In genomic region chr5:73797142-73797530, GRCh38 we compare ENCODE assay signal across 16 cellular contexts.
DNase-seq lines count a peak whose midpoint lies in the region; ATAC-seq and TF ChIP-seq lines count a peak whose summit lies in the region.
"Had no signal": no experiment of that assay in that cellular context is flagged by ENCODE, and none has a peak within 500 bp of the region (broad histone marks: within the 10 kb centered on the region; RNA-seq: fewer than 3 reads in every experiment).

No MANE protein-coding gene starts in this region.

- H3K4me1 Mint-ChIP-seq in activated CD4-positive, alpha-beta T cell treated with anti-CD3 and anti-CD28 coated beads, Interleukin-2, amount 10 ng/mL, durations not matched to agents 24 days and 14 days: peaks cover 6% of the 10 kb centered on the region

- H2AFZ ChIP-seq in hepatocyte: no peak overlapping the region

- no peak overlapping the region for H3K4me2 ChIP-seq in hepatocyte

- no peaks in the 10 kb centered on the region for H3K9me2 ChIP-seq in hepatocyte (replicated peaks; ENCODE audit: insufficient read depth)

- H3K9me3 Mint-ChIP-seq in activated CD4-positive, alpha-beta T cell treated with anti-CD3 and anti-CD28 coated beads, Interleukin-2, amount 10 ng/mL, durations not matched to agents 24 days and 14 days: no peaks in the 10 kb centered on the region
- H3K9me3 Mint-ChIP-seq: WTC11 had no signal

- H3K36me3 ChIP-seq in left ventricle myocardium inferior: no peaks in the 10 kb centered on the region
- H3K36me3 ChIP-seq in adipocyte (ENCODE audit: control insufficient read depth, insufficient read depth, low read length, severe bottlenecking): no peaks in the 10 kb centered on the region
- no peaks in the 10 kb centered on the region for H3K36me3 ChIP-seq in hepatocyte (replicated peaks; ENCODE audit: insufficient read depth, low read depth)
- H3K36me3 ChIP-seq in vagina: no peaks in the 10 kb centered on the region

- H3K27me3 Mint-ChIP-seq in activated CD4-positive, alpha-beta T cell treated with anti-CD3 and anti-CD28 coated beads, Interleukin-2, amount 10 ng/mL, durations not matched to agents 24 days and 14 days: peaks cover 11% of the 10 kb centered on the region

- H3K27ac ChIP-seq in left ventricle myocardium inferior (replicated peaks) (peak overlapping the region; percentile 36), hepatocyte (peak overlapping the region; percentile 19), vagina (peak overlapping the region; percentile 78)
- H3K27ac ChIP-seq: ascending aorta had no signal

- H3K4me1 ChIP-seq in left ventricle myocardium inferior: peaks cover 28% of the 10 kb centered on the region
- peaks cover 35% of the 10 kb centered on the region for H3K4me1 ChIP-seq in adipocyte (ENCODE audit: control insufficient read depth, insufficient read depth, low read length)
- H3K4me1 ChIP-seq in hepatocyte (ENCODE audit: insufficient read depth): peaks cover 10% of the 10 kb centered on the region
- H3K4me1 ChIP-seq in vagina: peaks cover 21% of the 10 kb centered on the region

- no peaks in the 10 kb centered on the region for H3K36me3 Mint-ChIP-seq in activated CD4-positive, alpha-beta T cell treated with anti-CD3 and anti-CD28 coated beads, Interleukin-2, amount 10 ng/mL, durations not matched to agents 24 days and 14 days (ENCODE audit: low read depth)
- H3K36me3 Mint-ChIP-seq: WTC11 had no signal

- H3K4me3 ChIP-seq in left ventricle myocardium inferior: no peak overlapping the region
- peak overlapping the region; percentile 25 for H3K4me3 ChIP-seq in adipocyte (ENCODE audit: low read length)
- no peak overlapping the region for H3K4me3 ChIP-seq in hepatocyte
- no peak overlapping the region for H3K4me3 ChIP-seq in vagina
- H3K4me3 ChIP-seq: ascending aorta, pancreas had no signal

- H3K9me3 ChIP-seq in left ventricle myocardium inferior (replicated peaks) (no peaks in the 10 kb centered on the region), adipocyte (ENCODE audit: control insufficient read depth, low read length) (no peaks in the 10 kb centered on the region), hepatocyte (ENCODE audit: low read depth) (no peaks in the 10 kb centered on the region), vagina (no peaks in the 10 kb centered on the region)
- H3K9me3 ChIP-seq: ascending aorta, Caco-2, pancreas had no signal

- WGBS in hepatocyte (ENCODE audit: low lambda C conversion rate, missing lambda C conversion rate): 100% methylated on average over 2 of the region's 2 CpGs

- peaks cover 6% of the 10 kb centered on the region for H3K27me3 ChIP-seq in left ventricle myocardium inferior (ENCODE audit: low read depth)
- H3K27me3 ChIP-seq in adipocyte (replicated peaks; ENCODE audit: control insufficient read depth, insufficient read depth, low read length): no peaks in the 10 kb centered on the region
- no peaks in the 10 kb centered on the region for H3K27me3 ChIP-seq in hepatocyte
- no peaks in the 10 kb centered on the region for H3K27me3 ChIP-seq in vagina
- H3K27me3 ChIP-seq: ascending aorta, pancreas had no signal

- H3K79me2 ChIP-seq in hepatocyte: no peaks in the 10 kb centered on the region

- no peak for TF ChIP-seq CTCF in left ventricle myocardium inferior (IDR thresholded peaks at IDR 0.05; ENCODE audit: borderline replicate concordance)
- no peak for TF ChIP-seq CTCF in hepatocyte (IDR thresholded peaks at IDR 0.05; ENCODE audit: poor library complexity)
- TF ChIP-seq CTCF in vagina (IDR thresholded peaks at IDR 0.05): no peak

- no peak overlapping the region for H3K27ac Mint-ChIP-seq in activated CD4-positive, alpha-beta T cell treated with anti-CD3 and anti-CD28 coated beads, Interleukin-2, amount 10 ng/mL, durations not matched to agents 24 days and 14 days
- H3K27ac Mint-ChIP-seq: WTC11 had no signal

- TF ChIP-seq POLR2A in vagina (IDR thresholded peaks at IDR 0.05): no peak

- intact Hi-C loops in left ventricle myocardium inferior (cut with micrococcal nuclease) (loop anchor here (10.0 kb wide), 1 partner anchor 848 kb away; the partner anchor contains the start of gene ENC1), Right ventricle myocardium inferior (cut with DNase I) (loop anchor here (10.0 kb wide), 1 partner anchor 848 kb away; the partner anchor contains the start of gene ENC1), vagina (cut with DNase I) (no loop called here)
- intact Hi-C loops in activated CD4-positive, alpha-beta T cell treated with anti-CD3 and anti-CD28 coated beads, Interleukin-2, amount 10 ng/mL, durations not matched to agents 24 days and 14 days (cut with micrococcal nuclease): loop anchor here (10.0 kb wide), 1 partner anchor 848 kb away; the partner anchor contains the start of gene ENC1

- DNase-seq in left ventricle myocardium inferior (no peak), Right ventricle myocardium inferior (ENCODE audit: missing footprints) (no peak), adipocyte (ENCODE audit: low read depth) (no peak), hepatocyte (ENCODE audit: low spot score) (no peak), vagina (ENCODE audit: extremely low spot score in 2 of 2) (no peak), HuH-7 (ENCODE audit: low spot score) (no peak)
- no peak for DNase-seq in activated CD4-positive, alpha-beta T cell treated with anti-CD3 and anti-CD28 coated beads, Interleukin-2, amount 10 ng/mL, durations not matched to agents 24 days and 14 days
- no peak for DNase-seq in activated naive CD4-positive, alpha-beta T cell (lab: John Stamatoyannopoulos, UW)
- DNase-seq: 8988T; activated effector memory CD4-positive, alpha-beta T cell treated with anti-CD3 and anti-CD28 coated beads, Interleukin-2, amount 50 U/mL, for 16 hours; GF-D8; NCI-H446 treated with DMSO at 0.1 percent for 48 hours had no signal

- no peak for ATAC-seq in Right ventricle myocardium inferior
- ATAC-seq: WTC11 had no signal

- no peak overlapping the region for H3K4me3 Mint-ChIP-seq in activated CD4-positive, alpha-beta T cell treated with anti-CD3 and anti-CD28 coated beads, Interleukin-2, amount 10 ng/mL, durations not matched to agents 24 days and 14 days
- H3K4me3 Mint-ChIP-seq: WTC11 had no signal

- H4K20me1 ChIP-seq in hepatocyte (ENCODE audit: insufficient read depth, poor library complexity, severe bottlenecking): no peaks in the 10 kb centered on the region

- H3K9ac ChIP-seq in adipocyte (ENCODE audit: low read length): peak overlapping the region; percentile 56

Comparison
In these comparisons a context has a peak if more than half of its experiments do, and no peak if none do; other contexts are left out.
1. H3K27ac ChIP-seq: peak in every context shown above with its lines; median percentile 78 in vagina; 36 in left ventricle myocardium inferior; 19 in hepatocyte.